ENCODE assay signal across 9 cellular contexts in the genomic region with DNA sequence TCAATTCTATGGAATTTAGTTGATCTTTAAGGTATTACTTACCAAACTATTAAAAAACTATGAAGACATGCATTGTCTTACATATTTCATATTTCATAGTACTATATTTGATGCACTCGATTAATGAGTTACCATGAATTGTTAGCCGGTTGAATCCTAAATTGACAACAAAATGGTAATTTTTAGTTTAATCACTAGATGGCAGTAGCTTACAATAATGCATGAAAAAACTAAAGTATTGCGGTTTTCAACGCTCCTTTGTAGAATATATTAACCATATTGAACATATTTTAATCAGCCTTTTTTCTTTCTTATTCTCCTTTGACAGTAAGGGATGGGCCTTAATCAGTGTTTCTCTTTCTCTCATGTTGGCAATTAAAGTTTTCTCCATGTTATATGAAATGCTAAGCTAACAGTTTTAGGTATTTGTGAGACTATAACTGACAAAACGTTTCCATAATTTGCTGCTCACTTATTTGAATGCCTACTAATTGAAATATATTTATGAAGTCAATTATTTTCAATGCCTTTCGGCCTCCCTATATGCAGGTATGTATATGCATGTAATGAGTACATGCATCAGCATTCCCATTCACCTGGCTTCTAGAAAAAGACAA. TPM values are rescaled to one million over a fixed set of nuclear protein-coding genes. Genes with fewer than 3 reads are reported as not detected.
DNase-seq lines count a peak whose midpoint lies in the region; ATAC-seq and TF ChIP-seq lines count a peak whose summit lies in the region.
"Had no signal": no experiment of that assay in that cellular context is flagged by ENCODE, and none has a peak within 500 bp of the region (broad histone marks: within the 10 kb centered on the region; RNA-seq: fewer than 3 reads in every experiment).

No MANE protein-coding gene starts in this region.

- no peak overlapping the region for H2AK5ac ChIP-seq in IMR-90 (ENCODE audit: low read depth, low read length)

- ATAC-seq in CD4-positive, CD25-positive, alpha-beta regulatory T cell (ENCODE audit: low read depth in 2 of 2): peak; percentile 54
- ATAC-seq in GM18867 (IDR thresholded peaks at IDR 0.05; ENCODE audit: unreplicated experiment): peak; percentile 26
- ATAC-seq in IMR-90 (ENCODE audit: low read depth): peak; percentile 69
- ATAC-seq in GM19324 (IDR thresholded peaks at IDR 0.05; ENCODE audit: low FRiP score, unreplicated experiment): no peak

- no peak overlapping the region for H3K23ac ChIP-seq in IMR-90 (ENCODE audit: low read depth, low read length)

- peaks cover 3% of the 10 kb centered on the region for H3K27me3 ChIP-seq in CD4-positive, CD25-positive, alpha-beta regulatory T cell (ENCODE audit: control insufficient read depth, insufficient read depth, low read length)
- no peaks in the 10 kb centered on the region; the same call in 1 of the 2 replicates for H3K27me3 ChIP-seq in IMR-90 (ENCODE audit: control insufficient read depth, insufficient read depth, low read length)
- no peaks in the 10 kb centered on the region for H3K27me3 ChIP-seq in esophagus muscularis mucosa

- H3K14ac ChIP-seq in IMR-90 (replicated peaks; ENCODE audit: low read depth, low read length): no peak overlapping the region

- H3K4me1 ChIP-seq in CD4-positive, CD25-positive, alpha-beta regulatory T cell (ENCODE audit: control insufficient read depth, insufficient read depth, low read length, poor library complexity, severe bottlenecking): no peaks in the 10 kb centered on the region
- H3K4me1 ChIP-seq in IMR-90 (ENCODE audit: control insufficient read depth, insufficient read depth, low read length): peaks cover 3% of the 10 kb centered on the region; the same call in 1 of the 2 replicates
- peaks cover 0 to 27% (median 22%) of the 10 kb centered on the region in 4 donors for H3K4me1 ChIP-seq in esophagus muscularis mucosa

- H4K5ac ChIP-seq in IMR-90 (ENCODE audit: low read depth, low read length): no peak overlapping the region

- H3K9me3 ChIP-seq in CD4-positive, CD25-positive, alpha-beta regulatory T cell (ENCODE audit: control insufficient read depth in 2 of 2, low read length in 2 of 2): no peaks in the 10 kb centered on the region
- H3K9me3 ChIP-seq in IMR-90 (ENCODE audit: control insufficient read depth, insufficient read depth, low read length) (no peaks in the 10 kb centered on the region), esophagus muscularis mucosa (no peaks in the 10 kb centered on the region)

- H3K4me1 Mint-ChIP-seq in CD4-positive, CD25-positive, alpha-beta regulatory T cell: peaks cover 0 to 23% (median 14%) of the 10 kb centered on the region in 4 donors

- peaks cover 4% of the 10 kb centered on the region; the same call in 1 of the 2 replicates for H3K9me1 ChIP-seq in IMR-90 (ENCODE audit: insufficient read depth, low read length)

- no TSS peak for BruUV-seq in IMR-90 (replicated peaks; lab: Mats Ljungman, UMichigan)

- no CpG with 5 or more reads among the region's 6 CpGs for WGBS in IMR-90 (ENCODE audit: extremely low coverage in 2 of 2, insufficient read length in 1 of 2), 2 experiments
- WGBS in esophagus muscularis mucosa: 17% methylated on average over 6 of the region's 6 CpGs

- no peak overlapping the region for H3K4me3 ChIP-seq in CD4-positive, CD25-positive, alpha-beta regulatory T cell (ENCODE audit: low read depth, low read length)
- no peak overlapping the region for H3K4me3 ChIP-seq in IMR-90 (ENCODE audit: insufficient read depth, low read depth, low read length)
- H3K4me3 ChIP-seq in esophagus muscularis mucosa: no peak overlapping the region

- no peak overlapping the region for H3K56ac ChIP-seq in IMR-90 (ENCODE audit: extremely low read depth, insufficient read depth, low read length)

- no peaks in the 10 kb centered on the region for H4K20me1 ChIP-seq in IMR-90 (ENCODE audit: insufficient read depth, low read length)

- H3K9ac ChIP-seq in IMR-90 (ENCODE audit: low read depth, low read length): no peak overlapping the region

- POLR2A ChIA-PET in IMR-90 (lab: Charles Lee; ENCODE audit: unreplicated experiment): no interaction called here

- peak; percentile 77 for TF ChIP-seq RAD21 in IMR-90 (IDR thresholded peaks at IDR 0.05; ENCODE audit: low read length)

- no peak overlapping the region for H3K27ac Mint-ChIP-seq in CD4-positive, CD25-positive, alpha-beta regulatory T cell

- H4K8ac ChIP-seq in IMR-90 (ENCODE audit: low read depth in 2 of 2, low read length in 2 of 2): no peak overlapping the region

- intact Hi-C loops in IMR-90 (cut with micrococcal nuclease) (loop anchor here (1.0 kb wide), 3 partner anchors 44 to 624 kb away; no protein-coding TSS in a partner anchor), esophagus muscularis mucosa (cut with DNase I) (loop anchor here (2.0 kb wide), 2 partner anchors 48 to 624 kb away; partner anchors contain the start of gene ARL4A)

- no peak overlapping the region for H4K91ac ChIP-seq in IMR-90 (ENCODE audit: insufficient read depth, low read depth, low read length)

- H2BK120ac ChIP-seq in IMR-90 (ENCODE audit: low read depth, low read length): no peak overlapping the region

- dilution Hi-C loops in IMR-90 (cut with HindIII; ENCODE audit: low sequenced_read_pairs, unreplicated experiment): no loop called here

- peak in 2 of 3 donors; percentile 58 to 61 for DNase-seq in CD4-positive, CD25-positive, alpha-beta regulatory T cell
- DNase-seq in IMR-90: peak; percentile 54
- DNase-seq in RPMI8226: peak; percentile 56
- no peak for DNase-seq in esophagus muscularis mucosa (ENCODE audit: extremely low spot score)
- peak; percentile 54 for DNase-seq in pons (ENCODE audit: low spot score)
- DNase-seq in hepatic stellate cell (ENCODE audit: low spot score): no peak

- H2BK15ac ChIP-seq in IMR-90 (ENCODE audit: low read depth, low read length): no peak overlapping the region

- no peaks in the 10 kb centered on the region for H3K9me3 Mint-ChIP-seq in CD4-positive, CD25-positive, alpha-beta regulatory T cell
- H3K9me3 Mint-ChIP-seq: IgD-negative memory B cell had no signal

- TF ChIP-seq EP300 in esophagus muscularis mucosa (IDR thresholded peaks at IDR 0.05): no peak

- no peak overlapping the region for H2AFZ ChIP-seq in IMR-90 (replicated peaks; ENCODE audit: low read length, poor library complexity)

- no peaks in the 10 kb centered on the region for H3K36me3 Mint-ChIP-seq in CD4-positive, CD25-positive, alpha-beta regulatory T cell
- H3K36me3 Mint-ChIP-seq: IgD-negative memory B cell had no signal

- no peaks in the 10 kb centered on the region for H3K79me1 ChIP-seq in IMR-90 (ENCODE audit: low read depth in 1 of 2, low read length in 2 of 2)

- no peak overlapping the region for H3K4ac ChIP-seq in IMR-90 (ENCODE audit: low read depth, low read length)

- H3K27me3 Mint-ChIP-seq in CD4-positive, CD25-positive, alpha-beta regulatory T cell: no peaks in the 10 kb centered on the region
- H3K27me3 Mint-ChIP-seq: IgD-negative memory B cell had no signal

- TF ChIP-seq CTCF in IMR-90 (conservative IDR thresholded peaks at IDR 0.05; ENCODE audit: low read depth, low read length) (peak; percentile 76), esophagus muscularis mucosa (IDR thresholded peaks at IDR 0.05) (peak; percentile 66 to 73 (median 68))

- H2BK20ac ChIP-seq in IMR-90 (ENCODE audit: low read depth, low read length): no peak overlapping the region; the same call in 1 of the 2 replicates

- no peak overlapping the region for H3K4me2 ChIP-seq in IMR-90 (ENCODE audit: low read depth, low read length)

- in situ Hi-C loops in IMR-90 (cut with MboI; ENCODE audit: low sequenced_read_pairs): no loop called here

- H3K18ac ChIP-seq in IMR-90 (ENCODE audit: low read depth, low read length): no peak overlapping the region

- no peak overlapping the region for H2AK9ac ChIP-seq in IMR-90 (replicated peaks; ENCODE audit: low read depth, low read length, poor library complexity)

- TF ChIP-seq POLR2A in IMR-90 (IDR thresholded peaks at IDR 0.05; ENCODE audit: low read depth, low read length): no peak
- no peak for TF ChIP-seq POLR2A in esophagus muscularis mucosa (IDR thresholded peaks at IDR 0.05; ENCODE audit: low read depth)

- no peak overlapping the region for H3K27ac ChIP-seq in CD4-positive, CD25-positive, alpha-beta regulatory T cell (ENCODE audit: insufficient read depth, low read length, poor library complexity, severe bottlenecking)
- H3K27ac ChIP-seq in IMR-90 (ENCODE audit: insufficient read depth, low read length) (no peak overlapping the region), esophagus muscularis mucosa (replicated peaks in 1 of 4) (no peak overlapping the region)

- no peak overlapping the region for H2BK5ac ChIP-seq in IMR-90 (ENCODE audit: low read depth, low read length, poor library complexity, severe bottlenecking)

- CTCF ChIA-PET in IMR-90 (lab: Yijun Ruan, JAX): interaction anchor here (1.0 to 1.5 kb wide), 6 partner anchors 15 to 623 kb away, joined by 3 to 7 read pairs (median 4); no protein-coding TSS in a partner anchor

- no peaks in the 10 kb centered on the region for H3K36me3 ChIP-seq in CD4-positive, CD25-positive, alpha-beta regulatory T cell (ENCODE audit: control insufficient read depth, insufficient read depth, low read length)
- no peaks in the 10 kb centered on the region for H3K36me3 ChIP-seq in IMR-90 (ENCODE audit: control insufficient read depth, insufficient read depth, low read length)
- no peaks in the 10 kb centered on the region for H3K36me3 ChIP-seq in esophagus muscularis mucosa

- no peak overlapping the region for H3K4me3 Mint-ChIP-seq in CD4-positive, CD25-positive, alpha-beta regulatory T cell

TF ChIP-seq in IMR-90, 13 proteins besides CTCF, POLR2A, EP300 and RAD21 (continues in another document):
- TF ChIP-seq RFX5 (IDR thresholded peaks at IDR 0.05; ENCODE audit: low read depth, low read length): no peak
- peak; percentile 79 for TF ChIP-seq MAFK (IDR thresholded peaks at IDR 0.05; ENCODE audit: low read depth, low read length)
- TF ChIP-seq, protein P1, sequence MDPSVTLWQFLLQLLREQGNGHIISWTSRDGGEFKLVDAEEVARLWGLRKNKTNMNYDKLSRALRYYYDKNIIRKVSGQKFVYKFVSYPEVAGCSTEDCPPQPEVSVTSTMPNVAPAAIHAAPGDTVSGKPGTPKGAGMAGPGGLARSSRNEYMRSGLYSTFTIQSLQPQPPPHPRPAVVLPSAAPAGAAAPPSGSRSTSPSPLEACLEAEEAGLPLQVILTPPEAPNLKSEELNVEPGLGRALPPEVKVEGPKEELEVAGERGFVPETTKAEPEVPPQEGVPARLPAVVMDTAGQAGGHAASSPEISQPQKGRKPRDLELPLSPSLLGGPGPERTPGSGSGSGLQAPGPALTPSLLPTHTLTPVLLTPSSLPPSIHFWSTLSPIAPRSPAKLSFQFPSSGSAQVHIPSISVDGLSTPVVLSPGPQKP (IDR thresholded peaks at IDR 0.05; ENCODE audit: borderline replicate concordance, low read depth, low read length): no peak
- TF ChIP-seq CEBPB (IDR thresholded peaks at IDR 0.05; ENCODE audit: low read depth, low read length): no peak

RNA-seq across cellular contexts. Expression of gene ARL4A, which starts 48.5 kb away (rescaled TPM):
- total RNA-seq in CD4-positive, CD25-positive, alpha-beta regulatory T cell: 52.0 TPM
- polyA plus RNA-seq in CD4-positive, CD25-positive, alpha-beta regulatory T cell: 10 to 100 TPM; 28.6 to 40.8 (median 34.0) TPM
- 22.4 and 48.0 TPM in 2 replicates for total RNA-seq in IMR-90 (2012; rRNA removed)
- 7.9 and 13.7 TPM in 2 replicates for polyA plus RNA-seq in IMR-90 (2012; rRNA removed)
- polyA plus RNA-seq in IMR-90 (2012; cell fraction: cytosol; rRNA removed): 2.2 TPM in 2 replicates
- polyA plus RNA-seq in IMR-90 (2012; cell fraction: nucleus; rRNA removed; ENCODE audit: low replicate concordance): 1.4 and 4.4 TPM in 2 replicates
- total RNA-seq in esophagus muscularis mucosa: 10 to 100 TPM; 34.9 to 62.3 (median 52.4) TPM

Comparison
In these comparisons a context has a peak if more than half of its experiments do, and no peak if none do; other contexts are left out.
1. DNase-seq: peak in CD4-positive, CD25-positive, alpha-beta regulatory T cell (2 of 3), IMR-90 (single experiment), RPMI8226 (single experiment) and pons (single experiment); none in esophagus muscularis mucosa (single experiment) and hepatic stellate cell (single experiment).